13 cellular contexts compared by ENCODE assay signal in the genomic region with DNA sequence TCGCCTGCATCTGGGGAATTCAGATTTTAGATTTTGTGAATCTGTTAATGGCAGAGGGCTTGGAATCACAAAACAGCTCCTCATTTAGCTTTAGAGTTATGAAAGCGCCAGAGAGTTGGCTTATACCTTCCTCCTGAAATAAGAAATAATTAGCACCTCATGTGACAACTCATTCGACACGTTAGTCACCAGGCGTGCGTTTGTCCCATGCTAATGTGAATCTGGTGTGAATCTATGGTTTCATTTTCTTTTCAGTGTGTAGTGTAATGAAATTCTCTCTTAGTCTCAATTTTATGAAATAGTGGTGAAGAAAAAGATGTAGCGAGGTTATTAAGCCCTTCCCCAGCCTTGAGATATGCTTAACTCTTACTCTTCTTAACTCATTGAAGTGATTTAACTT.
A peak's percentile ranks its signal among the peaks of the same experiment; 100 is the strongest.
DNase-seq lines count a peak whose midpoint lies in the region; ATAC-seq and TF ChIP-seq lines count a peak whose summit lies in the region.
"Had no signal": no experiment of that assay in that cellular context is flagged by ENCODE, and none has a peak within 500 bp of the region (broad histone marks: within the 10 kb centered on the region; RNA-seq: fewer than 3 reads in every experiment).

No MANE protein-coding gene starts in this region.

- H3K4me3 Mint-ChIP-seq in HFFc6: peak overlapping the region; percentile 27; the same call in 1 of the 2 replicates
- peak overlapping the region; percentile 37 for H3K4me3 Mint-ChIP-seq in central memory CD8-positive, alpha-beta T cell
- H3K4me3 Mint-ChIP-seq: B cell; CD4-positive, alpha-beta T cell had no signal

- H3K27ac Mint-ChIP-seq in HFFc6: no peak overlapping the region
- H3K27ac Mint-ChIP-seq in central memory CD8-positive, alpha-beta T cell (ENCODE audit: low read depth): no peak overlapping the region
- H3K27ac Mint-ChIP-seq: B cell; CD4-positive, alpha-beta T cell had no signal

- ATAC-seq in GM18867 (IDR thresholded peaks at IDR 0.05; ENCODE audit: unreplicated experiment): peak; percentile 90
- ATAC-seq in central memory CD8-positive, alpha-beta T cell (replicated peaks; ENCODE audit: extremely low read depth, poor library complexity, severe bottlenecking): no peak

- peaks cover 6% of the 10 kb centered on the region; the same call in 1 of the 2 replicates for H3K9me3 Mint-ChIP-seq in HFFc6
- H3K9me3 Mint-ChIP-seq in central memory CD8-positive, alpha-beta T cell: peaks cover 7% of the 10 kb centered on the region

- H3K4me1 Mint-ChIP-seq in HFFc6 (ENCODE audit: low read depth): peaks cover 28% of the 10 kb centered on the region
- no peaks in the 10 kb centered on the region for H3K4me1 Mint-ChIP-seq in central memory CD8-positive, alpha-beta T cell

- H3K36me3 Mint-ChIP-seq in HFFc6 (ENCODE audit: low read depth): no peaks in the 10 kb centered on the region; the same call in 1 of the 2 replicates
- H3K36me3 Mint-ChIP-seq in central memory CD8-positive, alpha-beta T cell (ENCODE audit: insufficient read depth): no peaks in the 10 kb centered on the region

- DNase-seq in HFFc6: no peak
- no peak for DNase-seq in central memory CD8-positive, alpha-beta T cell (ENCODE audit: low spot score in 2 of 2)
- DNase-seq in HPDE6-E6E7 (ENCODE audit: extremely low spot score): no peak
- no peak for DNase-seq in COLO668 (lab: John Stamatoyannopoulos, UW; ENCODE audit: unreplicated experiment)
- no peak for DNase-seq in D341Med (ENCODE audit: low spot score)
- no peak for DNase-seq in superior temporal gyrus (ENCODE audit: extremely low spot score)
- DNase-seq: C1 segment of cervical spinal cord; CD4-positive, alpha-beta T cell; DMS153; DMS79 treated with DMSO at 0.1 percent for 48 hours; EL had no signal

- no peak for TF ChIP-seq CTCF in HFFc6 (IDR thresholded peaks at IDR 0.05)

- H3K27me3 Mint-ChIP-seq in HFFc6 (ENCODE audit: insufficient read depth): no peaks in the 10 kb centered on the region; the same call in 1 of the 2 replicates
- H3K27me3 Mint-ChIP-seq in central memory CD8-positive, alpha-beta T cell: no peaks in the 10 kb centered on the region
- H3K27me3 Mint-ChIP-seq: B cell; CD4-positive, alpha-beta T cell had no signal
